8 cellular contexts compared by ENCODE assay signal in genomic region chr5:150155258-150156032, GRCh38.
A peak's percentile ranks its signal among the peaks of the same experiment; 100 is the strongest.
DNase-seq lines count a peak whose midpoint lies in the region; ATAC-seq, FAIRE-seq and TF ChIP-seq lines count a peak whose summit lies in the region.

Gene PDGFRB (minus strand): TSS chr5:150155845. CDS start chr5:150137047, 18,798 bp downstream.

- peaks cover 34% of the 10 kb centered on the region for H3K27me3 Mint-ChIP-seq in T-helper 2 cell treated with Interferon-gamma antibody and Interleukin-4, amounts not matched to agents 5 μg/mL and 100 μg/mL, for 36 hours (ENCODE audit: low read depth)
- peaks cover 24% of the 10 kb centered on the region for H3K27me3 Mint-ChIP-seq in central memory CD8-positive, alpha-beta T cell

- TF ChIP-seq POLR2A in H54 (IDR thresholded peaks at IDR 0.05; ENCODE audit: low read depth, low read length): peak; percentile 52

- peaks cover 8% of the 10 kb centered on the region for H3K4me1 Mint-ChIP-seq in T-helper 2 cell treated with Interferon-gamma antibody and Interleukin-4, amounts not matched to agents 5 μg/mL and 100 μg/mL, for 36 hours (ENCODE audit: low read depth)
- H3K4me1 Mint-ChIP-seq in central memory CD8-positive, alpha-beta T cell: peaks cover 14% of the 10 kb centered on the region

- DNase-seq in D721Med (ENCODE audit: insufficient read length, low spot score) (peak; percentile 42), H54 (ENCODE audit: insufficient read length, low spot score) (peak; percentile 78), kidney glomerular epithelial cell (lab: John Stamatoyannopoulos, UW) (peak; percentile 28)
- DNase-seq in T-helper 2 cell treated with Interferon-gamma antibody and Interleukin-4, amounts not matched to agents 5 μg/mL and 100 μg/mL, for 36 hours (ENCODE audit: low spot score): peak; percentile 9
- peak in 1 of 2 donors; percentile 28 for DNase-seq in central memory CD8-positive, alpha-beta T cell (ENCODE audit: low spot score in 2 of 2)
- DNase-seq in stimulated activated CD4-positive, alpha-beta T cell treated with anti-CD3 and anti-CD28 coated beads, Interleukin-2, amount 100 ng/mL, for 24 hours: peak; percentile 32 to 33

- no peak within 1 kb of the TSS for H3K27ac Mint-ChIP-seq in T-helper 2 cell treated with Interferon-gamma antibody and Interleukin-4, amounts not matched to agents 5 μg/mL and 100 μg/mL, for 36 hours
- peak within 1 kb of the TSS; percentile 70 for H3K27ac Mint-ChIP-seq in central memory CD8-positive, alpha-beta T cell (ENCODE audit: low read depth)

- no peak for TF ChIP-seq CTCF in D721Med (IDR thresholded peaks at IDR 0.05; ENCODE audit: insufficient read depth, missing control alignments)

- no peak for FAIRE-seq in D721Med (lab: Jason Lieb, UNC)
- no peak for FAIRE-seq in H54 (lab: Jason Lieb, UNC)

- no peaks in the 10 kb centered on the region for H3K36me3 Mint-ChIP-seq in T-helper 2 cell treated with Interferon-gamma antibody and Interleukin-4, amounts not matched to agents 5 μg/mL and 100 μg/mL, for 36 hours (ENCODE audit: low read depth)
- H3K36me3 Mint-ChIP-seq in central memory CD8-positive, alpha-beta T cell (ENCODE audit: insufficient read depth): peaks cover 1% of the 10 kb centered on the region

- H3K4me3 Mint-ChIP-seq in T-helper 2 cell treated with Interferon-gamma antibody and Interleukin-4, amounts not matched to agents 5 μg/mL and 100 μg/mL, for 36 hours: peak within 1 kb of the TSS; percentile 80
- H3K4me3 Mint-ChIP-seq in central memory CD8-positive, alpha-beta T cell: peak within 1 kb of the TSS; percentile 86

- peak; percentile 75 for ATAC-seq in central memory CD8-positive, alpha-beta T cell (replicated peaks; ENCODE audit: extremely low read depth, poor library complexity, severe bottlenecking)
- ATAC-seq in HG02938 (IDR thresholded peaks at IDR 0.05; ENCODE audit: unreplicated experiment): no peak
- ATAC-seq in GM18861 (IDR thresholded peaks at IDR 0.05; ENCODE audit: unreplicated experiment): no peak

- H3K9me3 Mint-ChIP-seq in T-helper 2 cell treated with Interferon-gamma antibody and Interleukin-4, amounts not matched to agents 5 μg/mL and 100 μg/mL, for 36 hours: no peaks in the 10 kb centered on the region
- H3K9me3 Mint-ChIP-seq in central memory CD8-positive, alpha-beta T cell: no peaks in the 10 kb centered on the region
